21 cellular contexts compared by ENCODE assay signal in the genomic region with DNA sequence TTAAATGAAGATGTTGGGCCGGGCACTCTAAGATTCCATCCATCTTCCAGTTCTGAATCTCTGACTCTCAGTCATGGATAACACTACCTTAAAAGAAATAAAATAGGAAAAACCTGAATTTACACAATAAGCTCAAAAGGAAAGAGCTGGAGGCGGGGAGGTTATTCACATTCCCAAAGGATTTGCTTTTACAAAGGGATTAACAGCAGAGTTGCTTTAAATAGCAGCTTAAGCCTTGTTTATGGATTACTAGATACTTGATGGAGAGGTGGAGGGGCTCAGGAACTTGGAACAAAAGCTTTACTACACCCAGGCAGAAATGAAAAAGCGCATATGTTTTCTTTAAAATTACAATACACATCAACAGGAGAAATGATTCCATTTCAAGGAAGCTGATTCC.
"Had no signal": no experiment of that assay in that cellular context is flagged by ENCODE, and none has a peak within 500 bp of the region (broad histone marks: within the 10 kb centered on the region; RNA-seq: fewer than 3 reads in every experiment).

No MANE protein-coding gene starts in this region.

- H3K36me3 ChIP-seq: cardiac muscle cell, left ventricle myocardium inferior had no signal

- H3K27me3 Mint-ChIP-seq: activated naive CD8-positive, alpha-beta T cell treated with anti-CD3 and anti-CD28 coated beads for 36 hours; stimulated activated naive CD8-positive, alpha-beta T cell treated with anti-CD3 and anti-CD28 coated beads, Interleukin-15, amount 100 ng/mL, for 72 hours had no signal

- H3K36me3 Mint-ChIP-seq: type B pancreatic cell had no signal

- H3K4me3 ChIP-seq: cardiac muscle cell, left ventricle myocardium inferior, smooth muscle cell had no signal

- H3K4me2 ChIP-seq: smooth muscle cell had no signal

- H3K9me3 ChIP-seq: left ventricle myocardium inferior had no signal

- H3K27me3 ChIP-seq: cardiac muscle cell had no signal

- H3K27ac Mint-ChIP-seq: activated naive CD8-positive, alpha-beta T cell treated with anti-CD3 and anti-CD28 coated beads for 36 hours; activated T-helper 1 cell treated with anti-CD3 and anti-CD28 coated beads, Interleukin-12 subunit alpha, Interleukin-12 subunit beta, Interleukin-2, Interleukin-4 antibody, amounts not matched to agents 30 ng/mL and 10 ng/mL and 1 ng/mL, durations not matched to agents 14 hours and 24 hours and 36 hours; nephron; progenitor cell of endocrine pancreas; type B pancreatic cell had no signal

- H3K9me3 Mint-ChIP-seq: activated naive CD8-positive, alpha-beta T cell treated with anti-CD3 and anti-CD28 coated beads for 36 hours; activated T-helper 1 cell treated with anti-CD3 and anti-CD28 coated beads, Interleukin-12 subunit alpha, Interleukin-12 subunit beta, Interleukin-2, Interleukin-4 antibody, amounts not matched to agents 30 ng/mL and 10 ng/mL and 1 ng/mL, durations not matched to agents 14 hours and 24 hours and 36 hours; immature natural killer cell; nephron; stimulated activated naive CD8-positive, alpha-beta T cell treated with anti-CD3 and anti-CD28 coated beads, Interleukin-15, amount 100 ng/mL, for 72 hours; type B pancreatic cell had no signal

- ATAC-seq: right cardiac atrium; stimulated activated naive CD8-positive, alpha-beta T cell treated with anti-CD3 and anti-CD28 coated beads, Interleukin-15, amount 100 ng/mL, for 72 hours had no signal

- H3K4me3 Mint-ChIP-seq: activated naive CD8-positive, alpha-beta T cell treated with anti-CD3 and anti-CD28 coated beads for 36 hours; activated T-helper 1 cell treated with anti-CD3 and anti-CD28 coated beads, Interleukin-12 subunit alpha, Interleukin-12 subunit beta, Interleukin-2, Interleukin-4 antibody, amounts not matched to agents 30 ng/mL and 10 ng/mL and 1 ng/mL, durations not matched to agents 14 hours and 24 hours and 36 hours; immature natural killer cell; nephron; stimulated activated naive CD8-positive, alpha-beta T cell treated with anti-CD3 and anti-CD28 coated beads, Interleukin-15, amount 100 ng/mL, for 72 hours; type B pancreatic cell had no signal

- DNase-seq: activated CD4-positive, alpha-beta T cell treated with anti-CD3 and anti-CD28 coated beads, Interleukin-2, amount 50 U/mL, for 4 hours; activated naive CD4-positive, alpha-beta T cell; activated naive CD8-positive, alpha-beta T cell treated with anti-CD3 and anti-CD28 coated beads for 36 hours; activated T-cell treated with anti-CD3 and anti-CD28 coated beads for 4 hours; amniotic stem cell; foreskin melanocyte; head of caudate nucleus; immature natural killer cell; kidney glomerular epithelial cell; left ventricle myocardium inferior; mammary epithelial cell; midbrain; right cardiac atrium; stimulated activated CD4-positive, alpha-beta T cell treated with anti-CD3 and anti-CD28 coated beads, Interleukin-4, amount 100 ng/mL, for 1 hour; stimulated activated naive CD8-positive, alpha-beta T cell treated with anti-CD3 and anti-CD28 coated beads, Interleukin-15, amount 100 ng/mL, for 72 hours had no signal

- H3K27ac ChIP-seq: cardiac muscle cell, left ventricle myocardium inferior had no signal
